Comparison of ENCODE assay signal across 1 cellular context in the genomic region with DNA sequence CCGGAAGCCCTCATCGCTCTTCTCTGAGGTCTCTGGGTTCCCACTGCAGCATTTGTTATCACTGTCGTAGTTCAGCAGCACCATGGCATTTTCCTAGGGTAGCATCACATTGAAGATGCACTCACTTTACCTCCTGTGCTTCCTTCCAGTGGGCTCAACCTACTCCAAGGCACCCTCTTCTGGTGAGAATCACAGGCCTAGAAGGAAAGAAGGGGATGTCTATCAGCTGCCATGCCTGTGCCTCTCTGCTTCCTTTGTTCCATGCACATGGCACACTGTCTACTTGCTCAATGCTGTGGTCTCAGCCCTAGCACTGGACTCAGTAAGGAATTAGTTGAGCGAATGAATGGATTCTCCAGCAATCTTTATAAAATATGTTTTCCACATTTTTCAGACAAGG.
TF ChIP-seq lines count a peak whose summit lies in the region.

No MANE protein-coding gene starts in this region.

TF ChIP-seq in HCT116, 20 proteins besides CTCF, POLR2A, EP300 and RAD21 (continued from another document):
- TF ChIP-seq ZBTB33 (IDR thresholded peaks at IDR 0.05; ENCODE audit: extremely low read depth, insufficient replicate concordance, low read length), result no peak
- no peak for TF ChIP-seq POLR2AphosphoS5 (IDR thresholded peaks at IDR 0.05; ENCODE audit: low read depth, low read length)
- no peak for TF ChIP-seq SIN3A (IDR thresholded peaks at IDR 0.05; ENCODE audit: low read depth)
- no peak for TF ChIP-seq FOSL1 (IDR thresholded peaks at IDR 0.05; ENCODE audit: low read depth)
- no peak for TF ChIP-seq ATF3 (IDR thresholded peaks at IDR 0.05)
- no peak for TF ChIP-seq TCF7L2 (IDR thresholded peaks at IDR 0.05; ENCODE audit: borderline replicate concordance, extremely low read depth, insufficient read depth, insufficient read length)
- TF ChIP-seq YY1 (IDR thresholded peaks at IDR 0.05; ENCODE audit: extremely low read depth, insufficient replicate concordance, low read depth, low read length), result no peak
- TF ChIP-seq, protein P1, sequence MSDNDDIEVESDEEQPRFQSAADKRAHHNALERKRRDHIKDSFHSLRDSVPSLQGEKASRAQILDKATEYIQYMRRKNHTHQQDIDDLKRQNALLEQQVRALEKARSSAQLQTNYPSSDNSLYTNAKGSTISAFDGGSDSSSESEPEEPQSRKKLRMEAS (IDR thresholded peaks at IDR 0.05), result no peak
- no peak for TF ChIP-seq EGR1 (IDR thresholded peaks at IDR 0.05; ENCODE audit: low read depth)
- TF ChIP-seq EZH2 (IDR thresholded peaks at IDR 0.05), result no peak
- TF ChIP-seq EZH2phosphoT487 (IDR thresholded peaks at IDR 0.05; ENCODE audit: borderline replicate concordance), result no peak
- no peak for TF ChIP-seq CBX3 (IDR thresholded peaks at IDR 0.05; ENCODE audit: low read depth)
- TF ChIP-seq ELF1 (IDR thresholded peaks at IDR 0.05; ENCODE audit: borderline replicate concordance, low read depth), result no peak
- no peak for TF ChIP-seq ZFX (IDR thresholded peaks at IDR 0.05)
- TF ChIP-seq REST (IDR thresholded peaks at IDR 0.05; ENCODE audit: low read depth), result no peak
- no peak for TF ChIP-seq CEBPB (IDR thresholded peaks at IDR 0.05; ENCODE audit: low read depth)
